Comparison of ENCODE assay signal across 8 cellular contexts in genomic region chr5:159049844-159050318, GRCh38. TPM values are rescaled to one million over a fixed set of nuclear protein-coding genes. Genes with fewer than 3 reads are reported as not detected.
A peak's percentile ranks its signal among the peaks of the same experiment; 100 is the strongest.
DNase-seq lines count a peak whose midpoint lies in the region; ATAC-seq and TF ChIP-seq lines count a peak whose summit lies in the region.

No MANE protein-coding gene starts in this region.

- no peak overlapping the region for H2BK5ac ChIP-seq in neuronal stem cell (ENCODE audit: low read length)

- H4K8ac ChIP-seq in neuronal stem cell (ENCODE audit: low read depth, low read length), result no peak overlapping the region

- no peak overlapping the region for H2BK15ac ChIP-seq in neuronal stem cell (ENCODE audit: low read length)

- peaks cover 0 to 6% of the 10 kb centered on the region in 2 donors for H3K9me3 ChIP-seq in neuronal stem cell (replicated peaks in 1 of 2; ENCODE audit: control insufficient read depth in 2 of 2, insufficient read depth in 1 of 2, low read depth in 1 of 2, low read length in 2 of 2)

- no peaks in the 10 kb centered on the region for H3K27me3 ChIP-seq in neuronal stem cell (ENCODE audit: control insufficient read depth in 3 of 3, insufficient read depth in 3 of 3, low read depth in 1 of 3, low read length in 3 of 3)

- DNase-seq in GM13976 (ENCODE audit: low spot score) (no peak), SK-N-DZ (ENCODE audit: low spot score) (peak; percentile 65), left cardiac atrium (no peak), D341Med (ENCODE audit: low spot score) (no peak), neuronal stem cell (ENCODE audit: low spot score) (no peak), NCI-H146 treated with DMSO at 0.1 percent for 48 hours (lab: John Stamatoyannopoulos, UW; ENCODE audit: unreplicated experiment) (no peak)
- DNase-seq in stimulated activated effector memory CD8-positive, alpha-beta T cell treated with anti-CD3 and anti-CD28 coated beads, Interleukin-12 subunit alpha, Interleukin-12 subunit beta, amount 100 ng/mL, for 72 hours (ENCODE audit: low spot score in 2 of 2), result no peak

- no peak overlapping the region for H3K4ac ChIP-seq in neuronal stem cell (ENCODE audit: low read length)

- H3K27ac Mint-ChIP-seq in stimulated activated effector memory CD8-positive, alpha-beta T cell treated with anti-CD3 and anti-CD28 coated beads, Interleukin-12 subunit alpha, Interleukin-12 subunit beta, amount 100 ng/mL, for 72 hours, result no peak overlapping the region

- no CpG with 5 or more reads among the region's 6 CpGs for WGBS in neuronal stem cell (ENCODE audit: extremely low coverage in 2 of 2, insufficient read length in 2 of 2, insufficient replicate concordance in 1 of 2), 2 donors

- no peak overlapping the region for H3K27ac ChIP-seq in neuronal stem cell (replicated peaks; ENCODE audit: low read length)

- no peak overlapping the region for H2AK5ac ChIP-seq in neuronal stem cell (ENCODE audit: low read depth, low read length)

- no peak overlapping the region for H3K14ac ChIP-seq in neuronal stem cell (ENCODE audit: low read length)

- H3K18ac ChIP-seq in neuronal stem cell (ENCODE audit: low read length), result no peak overlapping the region

- TF ChIP-seq CTCF in GM13976 (IDR thresholded peaks at IDR 0.05; ENCODE audit: borderline replicate concordance, control extremely low read depth, extremely low read depth, insufficient read depth, missing control alignments), result peak; percentile 36

- H2BK120ac ChIP-seq in neuronal stem cell (ENCODE audit: low read depth, low read length), result no peak overlapping the region

- no peaks in the 10 kb centered on the region for H3K36me3 Mint-ChIP-seq in stimulated activated effector memory CD8-positive, alpha-beta T cell treated with anti-CD3 and anti-CD28 coated beads, Interleukin-12 subunit alpha, Interleukin-12 subunit beta, amount 100 ng/mL, for 72 hours

- H3K4me2 ChIP-seq in neuronal stem cell (ENCODE audit: insufficient read depth, low read length, poor library complexity, severe bottlenecking), result no peak overlapping the region

- H3K4me3 ChIP-seq in neuronal stem cell (ENCODE audit: low read length in 2 of 2), result no peak overlapping the region

- no peak overlapping the region for H4K91ac ChIP-seq in neuronal stem cell (ENCODE audit: low read depth, low read length, poor library complexity)

- no peak overlapping the region for H3K23ac ChIP-seq in neuronal stem cell (ENCODE audit: low read depth, low read length, poor library complexity)

- H2BK12ac ChIP-seq in neuronal stem cell (ENCODE audit: low read length), result no peak overlapping the region

- no peaks in the 10 kb centered on the region for H3K9me3 Mint-ChIP-seq in stimulated activated effector memory CD8-positive, alpha-beta T cell treated with anti-CD3 and anti-CD28 coated beads, Interleukin-12 subunit alpha, Interleukin-12 subunit beta, amount 100 ng/mL, for 72 hours

- peaks cover 12 to 19% of the 10 kb centered on the region in 2 donors for H3K4me1 ChIP-seq in neuronal stem cell (ENCODE audit: control insufficient read depth in 2 of 2, insufficient read depth in 1 of 2, low read depth in 1 of 2, low read length in 2 of 2)

- no peak overlapping the region for H2AFZ ChIP-seq in neuronal stem cell (ENCODE audit: low read length)

- H3K4me3 Mint-ChIP-seq in stimulated activated effector memory CD8-positive, alpha-beta T cell treated with anti-CD3 and anti-CD28 coated beads, Interleukin-12 subunit alpha, Interleukin-12 subunit beta, amount 100 ng/mL, for 72 hours, result peak overlapping the region; percentile 13

- H3K9ac ChIP-seq in neuronal stem cell (ENCODE audit: low read depth, low read length, poor library complexity), result no peak overlapping the region

- no peaks in the 10 kb centered on the region for H3K36me3 ChIP-seq in neuronal stem cell (replicated peaks in 1 of 2; ENCODE audit: control insufficient read depth in 2 of 2, insufficient read depth in 2 of 2, low read length in 2 of 2)

- peaks cover 8% of the 10 kb centered on the region for H3K4me1 Mint-ChIP-seq in stimulated activated effector memory CD8-positive, alpha-beta T cell treated with anti-CD3 and anti-CD28 coated beads, Interleukin-12 subunit alpha, Interleukin-12 subunit beta, amount 100 ng/mL, for 72 hours

- ATAC-seq in left cardiac atrium (peak; percentile 36 to 69), GM19023 (IDR thresholded peaks at IDR 0.05; ENCODE audit: unreplicated experiment) (no peak)
- no peak for ATAC-seq in stimulated activated effector memory CD8-positive, alpha-beta T cell treated with anti-CD3 and anti-CD28 coated beads, Interleukin-12 subunit alpha, Interleukin-12 subunit beta, amount 100 ng/mL, for 72 hours

- intact Hi-C loops in left cardiac atrium (cut with DNase I), result loop anchor here in 1 of 2 donors (5.0 kb wide), 1 partner anchor 47 kb away; the partner anchor contains the start of gene EBF1

- in situ Hi-C loops in GM13976 (cut with MboI; ENCODE audit: low sequenced_read_pairs, unreplicated experiment), result no loop called here

- no peaks in the 10 kb centered on the region for H3K79me1 ChIP-seq in neuronal stem cell (ENCODE audit: low read depth, low read length)

RNA-seq across cellular contexts. Expression of gene EBF1, which starts 49.8 kb away (rescaled TPM):
- 3.6 and 3.8 TPM in 2 replicates for polyA plus RNA-seq in SK-N-DZ (2014; cell fraction: cytosol; rRNA removed)
- 3.1 and 4.1 TPM in 2 replicates for polyA plus RNA-seq in SK-N-DZ (2014; cell fraction: nucleus; rRNA removed)
- total RNA-seq in left cardiac atrium, result 10 to 100 TPM; 19.3 to 28.1 TPM
- polyA plus RNA-seq in neuronal stem cell (2013, experiment 1 of 2), result 0.79 TPM
- polyA plus RNA-seq in neuronal stem cell (2013, experiment 2 of 2), result 0.83 TPM

Comparison
In these comparisons a context has a peak if more than half of its experiments do, and no peak if none do; other contexts are left out.
1. ATAC-seq: peak in left cardiac atrium (2 of 2); none in stimulated activated effector memory CD8-positive, alpha-beta T cell treated with anti-CD3 and anti-CD28 coated beads, Interleukin-12 subunit alpha, Interleukin-12 subunit beta, amount 100 ng/mL, for 72 hours (single experiment) and GM19023 (single experiment).